Comparison of ENCODE assay signal across 7 cellular contexts in genomic region chr14:51873221-51873893, GRCh38.
A peak's percentile ranks its signal among the peaks of the same experiment; 100 is the strongest.
DNase-seq lines count a peak whose midpoint lies in the region; ATAC-seq and TF ChIP-seq lines count a peak whose summit lies in the region.

No MANE protein-coding gene starts in this region.

- ATAC-seq in GM19468 (IDR thresholded peaks at IDR 0.05; ENCODE audit: extremely low read depth, unreplicated experiment), result peak; percentile 90
- peak; percentile 94 for ATAC-seq in HG03460 (IDR thresholded peaks at IDR 0.05; ENCODE audit: unreplicated experiment)

- POLR2A ChIA-PET in RWPE1 (lab: Yijun Ruan, JAX; ENCODE audit: low non-redundant PET), result no interaction called here

- H3K27ac ChIP-seq in RWPE1 (peak overlapping the region; percentile 78), epithelial cell of prostate (no peak overlapping the region)

- peak; percentile 96 for DNase-seq in GM04503 (ENCODE audit: low read depth)
- DNase-seq in RWPE1 (ENCODE audit: low spot score), result peak; percentile 81
- DNase-seq in epithelial cell of prostate (ENCODE audit: low read depth, low spot score), result peak; percentile 44
- peak; percentile 93 for DNase-seq in skeletal muscle cell (ENCODE audit: low read depth)
- DNase-seq in activated gamma-delta T cell (lab: John Stamatoyannopoulos, UW), result no peak

- TF ChIP-seq CTCF in RWPE1 (conservative IDR thresholded peaks at IDR 0.05; ENCODE audit: low read depth), result no peak

- CTCF ChIA-PET in RWPE1 (lab: Yijun Ruan, JAX), result no interaction called here

- H3K4me3 ChIP-seq in skeletal muscle cell (ENCODE audit: low read depth, low read length), result no peak overlapping the region
